7 cellular contexts compared by ENCODE assay signal in the genomic region with DNA sequence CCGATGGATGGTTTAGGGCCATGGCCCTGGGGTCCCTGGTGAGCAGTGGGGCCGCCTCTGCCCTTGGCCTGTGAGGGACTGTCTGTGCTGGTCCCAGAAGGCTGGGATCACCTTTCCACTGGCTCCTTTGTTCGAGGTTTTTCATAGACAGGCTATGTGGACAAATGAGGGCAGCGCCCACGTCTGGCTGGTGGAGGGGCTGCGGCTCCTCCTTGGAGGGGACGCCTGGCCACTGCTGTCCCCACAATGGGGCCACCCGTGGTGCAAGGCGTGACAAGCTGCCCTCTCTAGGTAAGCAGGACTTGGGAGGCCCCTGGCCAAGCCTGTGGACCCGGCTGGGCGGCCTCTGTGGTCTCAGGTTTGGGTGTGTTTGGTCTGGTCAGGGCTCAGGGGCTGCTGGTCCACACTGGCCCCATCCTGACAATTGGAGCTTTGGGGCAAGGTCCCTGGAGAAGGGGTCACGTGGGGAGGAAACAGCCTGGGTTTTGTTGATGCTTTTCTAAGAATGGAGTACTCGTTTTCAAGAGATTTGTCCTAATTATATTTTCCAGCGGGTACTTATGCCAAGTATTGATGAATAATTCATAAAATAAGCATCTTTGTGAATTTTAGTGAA. TPM values are rescaled to one million over a fixed set of nuclear protein-coding genes. Genes with fewer than 3 reads are reported as not detected.
DNase-seq lines count a peak whose midpoint lies in the region; ATAC-seq and TF ChIP-seq lines count a peak whose summit lies in the region.

No MANE protein-coding gene starts in this region.

- peak overlapping the region; percentile 31 to 49 (median 38) for H3K4me3 ChIP-seq in stomach
- no peak overlapping the region for H3K4me3 ChIP-seq in GM23248

- H3K4me3 Mint-ChIP-seq in glutamatergic neuron (ENCODE audit: unreplicated experiment): no peak overlapping the region

- peaks cover 0 to 7% (median 3%) of the 10 kb centered on the region in 4 donors for H3K36me3 ChIP-seq in stomach
- H3K36me3 ChIP-seq in GM23248 (ENCODE audit: low read depth): no peaks in the 10 kb centered on the region

- intact Hi-C loops in stomach (cut with DNase I; ENCODE audit: low total_unique reads): no loop called here

- H3K27ac ChIP-seq in stomach: peak overlapping the region in 4 of 5 donors; percentile 13 to 61 (median 43)
- H3K27ac ChIP-seq in GM23248: no peak overlapping the region

- no peak for TF ChIP-seq POLR2A in stomach (IDR thresholded peaks at IDR 0.05)

- H2AFZ ChIP-seq in GM23248: no peak overlapping the region

- H3K27ac Mint-ChIP-seq in glutamatergic neuron (ENCODE audit: unreplicated experiment): peak overlapping the region; percentile 72

- no peaks in the 10 kb centered on the region for H4K20me1 ChIP-seq in GM23248 (ENCODE audit: insufficient read depth)

- H3K9me3 ChIP-seq in stomach (no peaks in the 10 kb centered on the region), GM23248 (ENCODE audit: low read depth) (no peaks in the 10 kb centered on the region)

- H3K27me3 ChIP-seq in stomach (peaks cover 0 to 49% (median 13%) of the 10 kb centered on the region in 3 donors), GM23248 (replicated peaks; ENCODE audit: insufficient read depth) (peaks cover 21% of the 10 kb centered on the region)

- peaks cover 24% of the 10 kb centered on the region for H3K4me1 Mint-ChIP-seq in glutamatergic neuron (ENCODE audit: low read depth, unreplicated experiment)

- no peaks in the 10 kb centered on the region for H3K36me3 Mint-ChIP-seq in glutamatergic neuron (ENCODE audit: unreplicated experiment)

- H3K9me3 Mint-ChIP-seq in glutamatergic neuron (ENCODE audit: unreplicated experiment): peaks cover 15% of the 10 kb centered on the region

- H3K79me2 ChIP-seq in GM23248 (ENCODE audit: insufficient read depth): no peaks in the 10 kb centered on the region

- no peak for TF ChIP-seq EP300 in stomach (IDR thresholded peaks at IDR 0.05)

- peaks cover 11% of the 10 kb centered on the region for H3K27me3 Mint-ChIP-seq in glutamatergic neuron (ENCODE audit: unreplicated experiment)

- WGBS in stomach, 5 donors: 32 to 52% (median 43%) methylated on average over 5 to 14 of the region's 14 CpGs
- WGBS in GM23248 (ENCODE audit: low coverage in 1 of 2, low lambda C conversion rate in 2 of 2, missing lambda C conversion rate in 2 of 2), 2 experiments: 33 to 38% methylated on average over 13 to 14 of the region's 14 CpGs

- H3K4me1 ChIP-seq in stomach (peaks cover 33 to 45% (median 35%) of the 10 kb centered on the region in 4 donors), GM23248 (ENCODE audit: insufficient read depth) (no peaks in the 10 kb centered on the region)

- no peaks in the 10 kb centered on the region for H3K9me2 ChIP-seq in GM23248 (ENCODE audit: insufficient read depth)

- TF ChIP-seq CTCF in glutamatergic neuron (IDR thresholded peaks at IDR 0.05; ENCODE audit: partially characterized antibody, unreplicated experiment) (peak; percentile 29), stomach (IDR thresholded peaks at IDR 0.05) (peak in 5 of 7 experiments; percentile 28 to 59 (median 41))

- no peaks in the 10 kb centered on the region for H3F3A ChIP-seq in GM23248 (ENCODE audit: insufficient read depth)

- ATAC-seq in GM19467 (IDR thresholded peaks at IDR 0.05; ENCODE audit: unreplicated experiment) (no peak), GM18511 (IDR thresholded peaks at IDR 0.05; ENCODE audit: unreplicated experiment) (no peak)

- in situ Hi-C loops in GM23248 (cut with MboI): no loop called here

- H3K9ac ChIP-seq in GM23248: no peak overlapping the region

- DNase-seq in HT-29 (ENCODE audit: low spot score) (peak; percentile 80), NCI-H69 (lab: John Stamatoyannopoulos, UW) (peak; percentile 94), glutamatergic neuron (no peak), stomach (no peak), GM23248 (no peak)

- no peak overlapping the region for H3K4me2 ChIP-seq in GM23248 (ENCODE audit: unreplicated experiment)

RNA-seq across cellular contexts. Expression of a gene that starts 33.3 kb away (rescaled TPM):
- 46.7 and 53.2 TPM in 2 replicates for total RNA-seq in HT-29 (2014; rRNA removed; shearing (Covaris generic))
- total RNA-seq in glutamatergic neuron (ENCODE audit: unreplicated experiment): 83.0 TPM
- total RNA-seq in stomach: 100 to 1,000 TPM in 1 of 5 donors, 10 to 100 TPM in 4; 39.1 to 363 (median 58.6) TPM
- polyA plus RNA-seq in stomach: 10 to 100 TPM; 10.8 to 20.0 (median 13.3) TPM
- total RNA-seq in GM23248 (2014; rRNA removed; shearing (Covaris generic)): not detected in 2 replicates
- not detected in 2 replicates for polyA plus RNA-seq in GM23248 (2016; fragmentation: Nextera tagmentation; extraction: Ambion mirVana)

Comparison
In these comparisons a context has a peak if more than half of its experiments do, and no peak if none do; other contexts are left out.
1. DNase-seq: peak in HT-29 (single experiment) and NCI-H69 (single experiment); none in glutamatergic neuron (single experiment), stomach (single experiment) and GM23248 (single experiment).
2. RNA of a gene that starts 33.3 kb away (total RNA-seq): 83.0 TPM in glutamatergic neuron (single experiment), 39.1 to 363 TPM in stomach and 46.7 to 53.2 TPM in HT-29; not detected in GM23248; every median in the first group is over 10 times any median in the second.